24 cellular contexts compared by ENCODE assay signal in genomic region chr10:52769966-52770365, GRCh38. TPM values are rescaled to one million over a fixed set of nuclear protein-coding genes. Genes with fewer than 3 reads are reported as not detected.
A peak's percentile ranks its signal among the peaks of the same experiment; 100 is the strongest.
DNase-seq lines count a peak whose midpoint lies in the region; ATAC-seq, FAIRE-seq and TF ChIP-seq lines count a peak whose summit lies in the region.
"Had no signal": no experiment of that assay in that cellular context is flagged by ENCODE, and none has a peak within 500 bp of the region (broad histone marks: within the 10 kb centered on the region; RNA-seq: fewer than 3 reads in every experiment).

No MANE protein-coding gene starts in this region.

- CTCF ChIA-PET in HepG2 (lab: Yijun Ruan, JAX; ENCODE audit: low intra/inter-chr PET ratio, low total read pairs), result no interaction called here

- H3K4me2 ChIP-seq in HepG2 (ENCODE audit: low read depth, low read length), result peak overlapping the region; percentile 69; the same call in 1 of the 2 replicates
- H3K4me2 ChIP-seq: BLaER1 had no signal

- POLR2A ChIA-PET in HepG2 (lab: Yijun Ruan, JAX), result no interaction called here

- H3K9me3 ChIP-seq in HepG2 (ENCODE audit: low read length), result peaks cover 5% of the 10 kb centered on the region; the same call in 1 of the 2 replicates
- no peaks in the 10 kb centered on the region for H3K9me3 ChIP-seq in transverse colon
- H3K9me3 ChIP-seq: BLaER1, HAP-1 had no signal

- TF ChIP-seq EP300 in HepG2 (IDR thresholded peaks at IDR 0.05; ENCODE audit: low read depth in 2 of 2, low read length in 2 of 2) (no peak), HepG2 (CRISPR knock-in tag; IDR thresholded peaks at IDR 0.05; ENCODE audit: borderline replicate concordance) (no peak), transverse colon (IDR thresholded peaks at IDR 0.05; ENCODE audit: low read depth) (no peak)

- H3K36me3 ChIP-seq in HepG2 (replicated peaks in 1 of 2; ENCODE audit: control insufficient read depth in 1 of 2, insufficient read depth in 2 of 2, low read length in 2 of 2), result peaks cover 0 to 4% of the 10 kb centered on the region in 2 experiments; a peak in 1 of 5 replicates
- no peaks in the 10 kb centered on the region for H3K36me3 ChIP-seq in transverse colon
- H3K36me3 ChIP-seq: BLaER1, HAP-1 had no signal

- H3K9ac ChIP-seq in HepG2 (ENCODE audit: insufficient read depth, low read depth, low read length), result no peak overlapping the region
- H3K9ac ChIP-seq: BLaER1, GM23248 had no signal

- TF ChIP-seq CTCF in HepG2 (CRISPR knock-in tag; IDR thresholded peaks at IDR 0.05), result no peak
- TF ChIP-seq CTCF in retinal pigment epithelial cell (conservative IDR thresholded peaks at IDR 0.05; ENCODE audit: low read depth, low read length), result no peak
- TF ChIP-seq CTCF in transverse colon (IDR thresholded peaks at IDR 0.05), result no peak

- no peaks in the 10 kb centered on the region for H4K20me1 ChIP-seq in HepG2 (ENCODE audit: insufficient read depth, low read length)
- H4K20me1 ChIP-seq: BLaER1 had no signal

- BruUV-seq in HepG2 (replicated peaks; lab: Mats Ljungman, UMichigan), result no TSS peak

- TF ChIP-seq POLR2A in HepG2 (IDR thresholded peaks at IDR 0.05; ENCODE audit: insufficient read depth in 1 of 2, low read depth in 2 of 2, low read length in 2 of 2), result no peak
- no peak for TF ChIP-seq POLR2A in transverse colon (IDR thresholded peaks at IDR 0.05)

- H3K4me1 ChIP-seq in HepG2 (ENCODE audit: insufficient read depth, low read length), result peaks cover 86% of the 10 kb centered on the region
- H3K4me1 ChIP-seq in transverse colon, result no peaks in the 10 kb centered on the region
- H3K4me1 ChIP-seq: BLaER1, HAP-1 had no signal

- H2AFZ ChIP-seq in HepG2 (ENCODE audit: low read length), result no peak overlapping the region
- H2AFZ ChIP-seq: GM23248 had no signal

- no peak for TF ChIP-seq RAD21 in HepG2 (CRISPR knock-in tag; IDR thresholded peaks at IDR 0.05)

- intact Hi-C loops in HepG2 (cut with micrococcal nuclease; ENCODE audit: unreplicated experiment), result loop anchor here (10.0 kb wide), 1 partner anchor 1185 kb away; no protein-coding TSS in a partner anchor
- intact Hi-C loops in transverse colon (cut with DNase I; ENCODE audit: low total_unique reads), result no loop called here

- H3K79me2 ChIP-seq in HepG2 (ENCODE audit: insufficient read depth, low read length), result peaks cover 7% of the 10 kb centered on the region

- DNase-seq in astrocyte of the hippocampus (ENCODE audit: low read depth, low spot score) (peak; percentile 16), HepG2 (ENCODE audit: low spot score) (no peak), myocyte (ENCODE audit: low read depth) (peak; percentile 52), retinal pigment epithelial cell (ENCODE audit: low read depth) (peak; percentile 47), transverse colon (no peak), MV-4-11 (lab: John Stamatoyannopoulos, UW) (no peak), NCI-H187 treated with DMSO at 0.1 percent for 48 hours (lab: John Stamatoyannopoulos, UW) (no peak), caudate nucleus (lab: John Stamatoyannopoulos, UW) (no peak)
- DNase-seq: 8988T; CD4-positive, alpha-beta memory T cell; DMS153; DMS79; GDM1; GM23248 had no signal

- 100% methylated on average over 2 of the region's 2 CpGs for WGBS in HepG2 (ENCODE audit: low lambda C conversion rate)
- 86% methylated on average over 2 of the region's 2 CpGs; no CpG with 5 or more reads in 1 of the 2 donors for WGBS in transverse colon (ENCODE audit: low coverage in 1 of 2), 2 donors

- FAIRE-seq in HepG2 (lab: Jason Lieb, UNC), result no peak
- FAIRE-seq: GM12892, GM18507 had no signal

- in situ Hi-C loops in HepG2 (cut with HindIII; ENCODE audit: extremely low pct_ligation_motif_present, low pct_unique_long_range_greater_than_20kb), result no loop called here
- in situ Hi-C loops in transverse colon (cut with MboI; ENCODE audit: low pct_ligation_motif_present in 1 of 4, low pct_unique_long_range_greater_than_20kb in 1 of 4, low sequenced_read_pairs in 3 of 4), result no loop called here

- no peak for ATAC-seq in HepG2

- peak overlapping the region; percentile 100 for H3K27ac ChIP-seq in HepG2 (ENCODE audit: extremely low read length, insufficient read depth, low read length)
- no peak overlapping the region for H3K27ac ChIP-seq in transverse colon
- H3K27ac ChIP-seq in caudate nucleus (ENCODE audit: low read depth, low read length), result no peak overlapping the region
- H3K27ac ChIP-seq: BLaER1, GM23248 had no signal

- H3K27me3 ChIP-seq in HepG2 (ENCODE audit: control insufficient read depth in 1 of 2, insufficient read depth in 2 of 2, low read length in 2 of 2), result no peaks in the 10 kb centered on the region
- H3K27me3 ChIP-seq in transverse colon, result no peaks in the 10 kb centered on the region
- H3K27me3 ChIP-seq: BLaER1 had no signal

- H3K4me3 ChIP-seq in HepG2 (replicated peaks in 1 of 3; ENCODE audit: insufficient read depth in 1 of 3, low read depth in 2 of 3, low read length in 3 of 3) (no peak overlapping the region), retinal pigment epithelial cell (ENCODE audit: low read length) (no peak overlapping the region), transverse colon (no peak overlapping the region)
- H3K4me3 ChIP-seq: BLaER1, GM23248, HAP-1 had no signal

TF ChIP-seq in HepG2, 621 proteins besides CTCF, POLR2A, EP300 and RAD21:
- peak; percentile 10; the same call in 1 of the 2 replicates for TF ChIP-seq RBFOX2 (IDR thresholded peaks at IDR 0.05; ENCODE audit: low read depth, low read length)
- no peak for TF ChIP-seq HNF1B (CRISPR knock-in tag; IDR thresholded peaks at IDR 0.05)

RNA-seq across cellular contexts. Expression of gene MBL2, which starts 2.6 kb away (rescaled TPM):
- total RNA-seq in HepG2 (2016; rRNA removed; fragmentation: Illumina TruSeq; extraction: Trizol) (9.2 and 9.6 TPM in 2 replicates), myocyte (not detected in 2 replicates), transverse colon (not detected)
- total RNA-seq in HepG2 (2016; cell fraction: cytosol; rRNA removed; fragmentation: Illumina TruSeq; extraction: Trizol; ENCODE audit: low read depth), result 0.61 and 0.62 TPM in 2 replicates
- 9.0 and 9.5 TPM in 2 replicates for total RNA-seq in HepG2 (2016; cell fraction: insoluble cytoplasmic fraction; rRNA removed; fragmentation: Illumina TruSeq; extraction: Trizol)
- 2.1 and 2.6 TPM in 2 replicates for total RNA-seq in HepG2 (2016; cell fraction: membrane; rRNA removed; fragmentation: Illumina TruSeq; extraction: Trizol)
- total RNA-seq in HepG2 (2016; cell fraction: nucleus; rRNA removed; fragmentation: Illumina TruSeq; extraction: Trizol), result 11.0 and 12.5 TPM in 2 replicates
- polyA plus RNA-seq in HepG2 (2011; rRNA removed), result 11.9 and 16.2 TPM in 2 replicates
- polyA plus RNA-seq in HepG2 (2011; cell fraction: cytosol; rRNA removed), result 6.3 and 9.4 TPM in 2 replicates
- 5.7 and 6.0 TPM in 2 replicates for polyA plus RNA-seq in HepG2 (2011; cell fraction: nucleus; rRNA removed)
- polyA plus RNA-seq in HepG2 (2012), result 3.6 and 4.5 TPM in 2 replicates
- polyA plus RNA-seq in HepG2 (2016; cell fraction: cytosol; fragmentation: Illumina TruSeq; extraction: Trizol; ENCODE audit: low read depth), result 0.41 and 0.43 TPM in 2 replicates
- 10.4 TPM in 2 replicates for polyA plus RNA-seq in HepG2 (2016; cell fraction: insoluble cytoplasmic fraction; fragmentation: Illumina TruSeq; extraction: Trizol; ENCODE audit: low read depth)
- 1.4 TPM in 2 replicates for polyA plus RNA-seq in HepG2 (2016; cell fraction: membrane; fragmentation: Illumina TruSeq; extraction: Trizol; ENCODE audit: low read depth)
- polyA plus RNA-seq in HepG2 (2016; cell fraction: nucleus; fragmentation: Illumina TruSeq; extraction: Trizol; ENCODE audit: insufficient read depth, low read depth), result 10.6 and 11.4 TPM in 2 replicates
- polyA minus RNA-seq in HepG2 (2011; rRNA and poly(A)+ RNA removed; ENCODE audit: low replicate concordance), result 10.2 TPM in 1 of 2 replicates, not detected in the other
- polyA minus RNA-seq in HepG2 (2011; cell fraction: cytosol; rRNA and poly(A)+ RNA removed), result 9.8 and 11.4 TPM in 2 replicates
- 24.7 and 30.8 TPM in 2 replicates for polyA minus RNA-seq in HepG2 (2011; cell fraction: nucleus; rRNA and poly(A)+ RNA removed)
- polyA plus RNA-seq in myocyte (2012), result not detected
- total RNA-seq: A673; CD4-positive, alpha-beta memory T cell; Daoy; GM23248; H4; HT-29 had no signal
- polyA plus RNA-seq: AG04450; CD14-positive monocyte; CD4-positive, alpha-beta memory T cell; GM23248 had no signal

Comparison
In these comparisons a context has a peak if more than half of its experiments do, and no peak if none do; other contexts are left out.
1. DNase-seq: peak in astrocyte of the hippocampus (single experiment), myocyte (single experiment) and retinal pigment epithelial cell (single experiment); none in HepG2 (single experiment), transverse colon (single experiment), MV-4-11 (single experiment), NCI-H187 treated with DMSO at 0.1 percent for 48 hours (single experiment) and caudate nucleus (0 of 61).